In the genomic region with DNA sequence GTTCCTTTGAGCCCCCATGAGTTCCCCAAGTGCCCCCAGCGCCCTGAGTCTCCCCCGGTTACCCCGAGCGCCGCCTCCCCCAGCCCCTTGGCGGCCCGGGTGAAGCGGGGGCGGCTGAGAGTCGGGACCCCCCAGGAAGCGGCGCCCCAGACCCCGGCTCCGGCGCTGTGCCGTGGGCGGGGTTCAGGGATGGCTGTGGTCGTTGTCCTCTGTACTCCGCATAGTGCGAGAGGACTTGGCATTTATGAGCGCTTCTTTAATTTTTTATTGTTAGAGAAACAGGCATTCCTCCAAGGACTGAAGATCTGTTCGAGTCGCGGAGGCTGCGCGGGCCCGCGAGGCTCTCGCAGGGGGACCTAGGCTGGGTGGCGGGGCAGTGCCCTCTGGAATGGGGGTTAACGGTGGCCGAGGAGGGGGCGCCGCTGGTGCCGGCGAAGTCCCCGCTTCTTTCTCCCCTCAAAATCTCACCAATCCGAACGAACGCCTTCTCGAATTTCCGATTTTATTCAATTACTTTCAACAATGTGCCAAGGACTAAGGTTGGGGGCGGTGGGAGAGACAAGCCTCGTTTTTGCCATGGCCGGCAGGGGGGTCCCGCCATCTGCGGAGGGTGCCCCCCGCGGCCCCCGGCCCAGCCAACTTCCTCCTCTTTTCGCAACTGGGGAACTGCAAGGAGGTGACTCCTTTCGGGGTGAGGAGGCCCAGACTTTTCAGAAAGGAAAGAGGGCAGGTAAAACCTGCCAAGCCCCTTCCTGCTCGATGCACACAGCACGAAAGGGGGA, we compare ENCODE assay signal across 9 cellular contexts. TPM values are rescaled to one million over a fixed set of nuclear protein-coding genes. Genes with fewer than 3 reads are reported as not detected.
DNase-seq lines count a peak whose midpoint lies in the region; ATAC-seq, FAIRE-seq and TF ChIP-seq lines count a peak whose summit lies in the region.
"Had no signal": no experiment of that assay in that cellular context is flagged by ENCODE, and none has a peak within 500 bp of the region (broad histone marks: within the 10 kb centered on the region; RNA-seq: fewer than 3 reads in every experiment).

No MANE protein-coding gene starts in this region.

- CTCF ChIA-PET in HepG2 (lab: Yijun Ruan, JAX; ENCODE audit: low intra/inter-chr PET ratio, low total read pairs): no interaction called here

- H3K4me1 Mint-ChIP-seq in mesothelial cell of epicardium: peaks cover 48% of the 10 kb centered on the region

- no peak overlapping the region for H3K9ac ChIP-seq in liver (ENCODE audit: low read depth in 1 of 2, low read length in 2 of 2)
- no peak overlapping the region for H3K9ac ChIP-seq in HepG2 (ENCODE audit: insufficient read depth, low read depth, low read length)

- H2AFZ ChIP-seq in HepG2 (ENCODE audit: low read length): no peak overlapping the region

- H3K27me3 ChIP-seq in liver (ENCODE audit: control insufficient read depth in 4 of 4, insufficient read depth in 4 of 4, low read length in 3 of 4): no peaks in the 10 kb centered on the region
- H3K27me3 ChIP-seq in HepG2 (ENCODE audit: control insufficient read depth in 1 of 2, insufficient read depth in 2 of 2, low read length in 2 of 2): peaks cover 4 to 61% of the 10 kb centered on the region in 2 experiments
- peaks cover 58% of the 10 kb centered on the region for H3K27me3 ChIP-seq in brain microvascular endothelial cell (replicated peaks)

- TF ChIP-seq CTCF in liver (IDR thresholded peaks at IDR 0.05; ENCODE audit: low read depth, low read length, missing input control) (no peak), HepG2 (CRISPR knock-in tag; IDR thresholded peaks at IDR 0.05) (no peak), brain microvascular endothelial cell (IDR thresholded peaks at IDR 0.05; ENCODE audit: low read depth, low read length, missing control alignments) (no peak), mesothelial cell of epicardium (IDR thresholded peaks at IDR 0.05; ENCODE audit: unreplicated experiment) (no peak)

- TF ChIP-seq RAD21 in liver (IDR thresholded peaks at IDR 0.05): no peak
- no peak for TF ChIP-seq RAD21 in HepG2 (CRISPR knock-in tag; IDR thresholded peaks at IDR 0.05)

- H4K20me1 ChIP-seq in HepG2 (ENCODE audit: insufficient read depth, low read length): no peaks in the 10 kb centered on the region; the same call in 1 of the 2 replicates

- no peaks in the 10 kb centered on the region for H3K9me3 ChIP-seq in liver (ENCODE audit: control insufficient read depth in 4 of 4, low read length in 3 of 4)
- H3K9me3 ChIP-seq in HepG2 (ENCODE audit: low read length): no peaks in the 10 kb centered on the region

- no peak for ATAC-seq in HepG2
- no peak for ATAC-seq in HG03469 (IDR thresholded peaks at IDR 0.05; ENCODE audit: unreplicated experiment)
- ATAC-seq in HG02870 (IDR thresholded peaks at IDR 0.05; ENCODE audit: unreplicated experiment): no peak

- no peak overlapping the region for H3K27ac Mint-ChIP-seq in mesothelial cell of epicardium

- no peak for FAIRE-seq in HepG2 (lab: Jason Lieb, UNC)

- H3K27ac ChIP-seq in liver (ENCODE audit: low read depth in 1 of 2, low read length in 2 of 2) (no peak overlapping the region), HepG2 (ENCODE audit: extremely low read length, insufficient read depth, low read length) (no peak overlapping the region), brain microvascular endothelial cell (no peak overlapping the region)

- H3K4me2 ChIP-seq in HepG2 (ENCODE audit: low read depth, low read length): no peak overlapping the region; the same call in 1 of the 2 replicates

- intact Hi-C loops in HepG2 (cut with micrococcal nuclease; ENCODE audit: unreplicated experiment): no loop called here

- BruUV-seq in HepG2 (replicated peaks; lab: Mats Ljungman, UMichigan): no TSS peak

- WGBS in liver: 7% methylated on average over 54 of the region's 54 CpGs
- WGBS in HepG2 (ENCODE audit: low lambda C conversion rate): 77% methylated on average over 40 of the region's 54 CpGs

- H3K36me3 Mint-ChIP-seq in mesothelial cell of epicardium: peaks cover 7% of the 10 kb centered on the region

- peak overlapping the region in 2 of 3 donors; percentile 38 to 83 for H3K4me3 ChIP-seq in liver (ENCODE audit: low read depth in 1 of 3, low read length in 3 of 3)
- peak overlapping the region in 1 of 3 experiments; percentile 70; a peak in 1 of 6 replicates for H3K4me3 ChIP-seq in HepG2 (replicated peaks in 1 of 3; ENCODE audit: insufficient read depth in 1 of 3, low read depth in 2 of 3, low read length in 3 of 3)
- peak overlapping the region; percentile 37 for H3K4me3 ChIP-seq in brain microvascular endothelial cell (ENCODE audit: low read depth, low read length)

- H3K36me3 ChIP-seq in liver (ENCODE audit: control insufficient read depth in 4 of 4, insufficient read depth in 3 of 4, low read depth in 1 of 4, low read length in 3 of 4) (peaks cover 0 to 5% (median 3%) of the 10 kb centered on the region in 4 donors), HepG2 (replicated peaks in 1 of 2; ENCODE audit: control insufficient read depth in 1 of 2, insufficient read depth in 2 of 2, low read length in 2 of 2) (no peaks in the 10 kb centered on the region), brain microvascular endothelial cell (replicated peaks) (no peaks in the 10 kb centered on the region)

- H3K4me3 Mint-ChIP-seq in mesothelial cell of epicardium: peak overlapping the region; percentile 72

- DNase-seq in HepG2 (ENCODE audit: low spot score) (no peak), brain microvascular endothelial cell (no peak), mesothelial cell of epicardium (ENCODE audit: low spot score in 2 of 2, unreplicated experiment in 2 of 2) (peak in 1 of 2 experiments; percentile 44), amniotic stem cell (lab: John Stamatoyannopoulos, UW) (no peak), GOT3 (lab: John Stamatoyannopoulos, UW) (no peak)
- DNase-seq: GF-D8 had no signal

- POLR2A ChIA-PET in HepG2 (lab: Yijun Ruan, JAX): no interaction called here

- no peaks in the 10 kb centered on the region for H3K79me2 ChIP-seq in HepG2 (ENCODE audit: insufficient read depth, low read length)

- H3K4me1 ChIP-seq in liver (ENCODE audit: control insufficient read depth in 4 of 4, insufficient read depth in 4 of 4, low read length in 3 of 4): peaks cover 16 to 60% (median 44%) of the 10 kb centered on the region in 4 donors
- peaks cover 44% of the 10 kb centered on the region for H3K4me1 ChIP-seq in HepG2 (ENCODE audit: insufficient read depth, low read length)

- no peaks in the 10 kb centered on the region for H3K9me3 Mint-ChIP-seq in mesothelial cell of epicardium

- H3K27me3 Mint-ChIP-seq in mesothelial cell of epicardium (ENCODE audit: low read depth): peaks cover 50% of the 10 kb centered on the region

- in situ Hi-C loops in HepG2 (cut with HindIII; ENCODE audit: extremely low pct_ligation_motif_present, low pct_unique_long_range_greater_than_20kb) (loop anchor here (10.0 kb wide), 1 partner anchor 101 kb away; no protein-coding TSS in a partner anchor), brain microvascular endothelial cell (cut with HindIII; ENCODE audit: low pct_ligation_motif_present, low sequenced_read_pairs) (loop anchor here (25.0 kb wide), 1 partner anchor 219 kb away; no protein-coding TSS in a partner anchor)

- TF ChIP-seq EP300 in HepG2 (IDR thresholded peaks at IDR 0.05; ENCODE audit: low read depth in 2 of 2, low read length in 2 of 2) (no peak), HepG2 (CRISPR knock-in tag; IDR thresholded peaks at IDR 0.05; ENCODE audit: borderline replicate concordance) (no peak)

- TF ChIP-seq POLR2A in HepG2 (IDR thresholded peaks at IDR 0.05; ENCODE audit: insufficient read depth in 1 of 2, low read depth in 2 of 2, low read length in 2 of 2): no peak

RNA-seq across cellular contexts. Expression of a gene that starts 0.6 kb away (rescaled TPM):
- total RNA-seq in liver (10 to 100 TPM in 1 of 2 donors, 1 to 10 TPM in 1; 8.0 to 50.1 TPM), HepG2 (2016; rRNA removed; fragmentation: Illumina TruSeq; extraction: Trizol) (0.18 TPM in 1 of 2 replicates, not detected in the other), mesothelial cell of epicardium (24.4 to 27.2 TPM (median 25.4 TPM) in 3 replicates)
- polyA plus RNA-seq in liver (10 to 100 TPM; 17.6 to 23.6 TPM), HepG2 (2011; rRNA removed) (0.08 and 0.15 TPM in 2 replicates)
- not detected in 2 replicates for total RNA-seq in HepG2 (2016; cell fraction: cytosol; rRNA removed; fragmentation: Illumina TruSeq; extraction: Trizol; ENCODE audit: low read depth)
- total RNA-seq in HepG2 (2016; cell fraction: insoluble cytoplasmic fraction; rRNA removed; fragmentation: Illumina TruSeq; extraction: Trizol): 0.19 TPM in 1 of 2 replicates, not detected in the other
- 0.07 TPM in 1 of 2 replicates, not detected in the other for total RNA-seq in HepG2 (2016; cell fraction: membrane; rRNA removed; fragmentation: Illumina TruSeq; extraction: Trizol)
- total RNA-seq in HepG2 (2016; cell fraction: nucleus; rRNA removed; fragmentation: Illumina TruSeq; extraction: Trizol): 0.16 TPM in 1 of 2 replicates, not detected in the other
- polyA plus RNA-seq in HepG2 (2011; cell fraction: cytosol; rRNA removed): 0.09 and 0.15 TPM in 2 replicates
- polyA plus RNA-seq in HepG2 (2011; cell fraction: nucleus; rRNA removed): not detected in 2 replicates
- polyA plus RNA-seq in HepG2 (2012): 0.08 and 0.20 TPM in 2 replicates
- polyA plus RNA-seq in HepG2 (2016; cell fraction: cytosol; fragmentation: Illumina TruSeq; extraction: Trizol; ENCODE audit: low read depth): 0.09 TPM in 1 of 2 replicates, not detected in the other
- 0.13 and 0.16 TPM in 2 replicates for polyA plus RNA-seq in HepG2 (2016; cell fraction: insoluble cytoplasmic fraction; fragmentation: Illumina TruSeq; extraction: Trizol; ENCODE audit: low read depth)
- 0.12 and 0.13 TPM in 2 replicates for polyA plus RNA-seq in HepG2 (2016; cell fraction: membrane; fragmentation: Illumina TruSeq; extraction: Trizol; ENCODE audit: low read depth)
- 0.21 and 0.39 TPM in 2 replicates for polyA plus RNA-seq in HepG2 (2016; cell fraction: nucleus; fragmentation: Illumina TruSeq; extraction: Trizol; ENCODE audit: insufficient read depth, low read depth)
- polyA minus RNA-seq in HepG2 (2011; rRNA and poly(A)+ RNA removed; ENCODE audit: low replicate concordance): 0.14 and 0.44 TPM in 2 replicates
- polyA minus RNA-seq in HepG2 (2011; cell fraction: cytosol; rRNA and poly(A)+ RNA removed): not detected in 2 replicates
- not detected in 2 replicates for polyA minus RNA-seq in HepG2 (2011; cell fraction: nucleus; rRNA and poly(A)+ RNA removed)

RNA-seq across cellular contexts. Expression of a gene that starts 32.5 kb away (rescaled TPM):
- total RNA-seq in liver (under 1 TPM in 1 of 2 donors, not detected in 1; 0.05 TPM), HepG2 (2016; rRNA removed; fragmentation: Illumina TruSeq; extraction: Trizol) (0.03 and 0.04 TPM in 2 replicates), mesothelial cell of epicardium (4.4 to 5.3 TPM (median 5.2 TPM) in 3 replicates)
- polyA plus RNA-seq in liver (under 1 TPM in 1 of 2 donors, not detected in 1; 0.02 TPM), HepG2 (2011; rRNA removed) (0.01 and 0.04 TPM in 2 replicates)
- total RNA-seq in HepG2 (2016; cell fraction: cytosol; rRNA removed; fragmentation: Illumina TruSeq; extraction: Trizol; ENCODE audit: low read depth): under 0.01 TPM in 1 of 2 replicates, not detected in the other
- not detected in 2 replicates for total RNA-seq in HepG2 (2016; cell fraction: insoluble cytoplasmic fraction; rRNA removed; fragmentation: Illumina TruSeq; extraction: Trizol)
- total RNA-seq in HepG2 (2016; cell fraction: membrane; rRNA removed; fragmentation: Illumina TruSeq; extraction: Trizol): not detected in 2 replicates
- total RNA-seq in HepG2 (2016; cell fraction: nucleus; rRNA removed; fragmentation: Illumina TruSeq; extraction: Trizol): not detected in 2 replicates
- polyA plus RNA-seq in HepG2 (2011; cell fraction: cytosol; rRNA removed): 0.01 TPM in 1 of 2 replicates, not detected in the other
- polyA plus RNA-seq in HepG2 (2011; cell fraction: nucleus; rRNA removed): not detected in 2 replicates
- polyA plus RNA-seq in HepG2 (2012): 0.04 TPM in 1 of 2 replicates, not detected in the other
- polyA plus RNA-seq in HepG2 (2016; cell fraction: cytosol; fragmentation: Illumina TruSeq; extraction: Trizol; ENCODE audit: low read depth): not detected in 2 replicates
- polyA plus RNA-seq in HepG2 (2016; cell fraction: insoluble cytoplasmic fraction; fragmentation: Illumina TruSeq; extraction: Trizol; ENCODE audit: low read depth): not detected in 2 replicates
- not detected in 2 replicates for polyA plus RNA-seq in HepG2 (2016; cell fraction: membrane; fragmentation: Illumina TruSeq; extraction: Trizol; ENCODE audit: low read depth)
- not detected in 2 replicates for polyA plus RNA-seq in HepG2 (2016; cell fraction: nucleus; fragmentation: Illumina TruSeq; extraction: Trizol; ENCODE audit: insufficient read depth, low read depth)
- 0.02 TPM in 1 of 2 replicates, not detected in the other for polyA minus RNA-seq in HepG2 (2011; rRNA and poly(A)+ RNA removed; ENCODE audit: low replicate concordance)
- 0.10 TPM in 1 of 2 replicates, not detected in the other for polyA minus RNA-seq in HepG2 (2011; cell fraction: cytosol; rRNA and poly(A)+ RNA removed)
- not detected in 2 replicates for polyA minus RNA-seq in HepG2 (2011; cell fraction: nucleus; rRNA and poly(A)+ RNA removed)

RNA-seq across cellular contexts. Expression of a gene that starts 38.8 kb away (rescaled TPM):
- under 1 TPM in 1 of 2 donors, not detected in 1; 0.08 TPM for total RNA-seq in liver
- polyA plus RNA-seq in liver: under 1 TPM in 1 of 2 donors, not detected in 1; 0.06 TPM
- not detected in 2 replicates for total RNA-seq in HepG2 (2016; rRNA removed; fragmentation: Illumina TruSeq; extraction: Trizol)
- not detected in 2 replicates for total RNA-seq in HepG2 (2016; cell fraction: cytosol; rRNA removed; fragmentation: Illumina TruSeq; extraction: Trizol; ENCODE audit: low read depth)
- not detected in 2 replicates for total RNA-seq in HepG2 (2016; cell fraction: insoluble cytoplasmic fraction; rRNA removed; fragmentation: Illumina TruSeq; extraction: Trizol)
- total RNA-seq in HepG2 (2016; cell fraction: membrane; rRNA removed; fragmentation: Illumina TruSeq; extraction: Trizol): not detected in 2 replicates
- not detected in 2 replicates for total RNA-seq in HepG2 (2016; cell fraction: nucleus; rRNA removed; fragmentation: Illumina TruSeq; extraction: Trizol)
- not detected in 2 replicates for polyA plus RNA-seq in HepG2 (2011; rRNA removed)
- polyA plus RNA-seq in HepG2 (2011; cell fraction: cytosol; rRNA removed): not detected in 2 replicates
- polyA plus RNA-seq in HepG2 (2011; cell fraction: nucleus; rRNA removed): not detected in 2 replicates
- not detected in 2 replicates for polyA plus RNA-seq in HepG2 (2012)
- not detected in 2 replicates for polyA plus RNA-seq in HepG2 (2016; cell fraction: cytosol; fragmentation: Illumina TruSeq; extraction: Trizol; ENCODE audit: low read depth)
- polyA plus RNA-seq in HepG2 (2016; cell fraction: insoluble cytoplasmic fraction; fragmentation: Illumina TruSeq; extraction: Trizol; ENCODE audit: low read depth): not detected in 2 replicates
- not detected in 2 replicates for polyA plus RNA-seq in HepG2 (2016; cell fraction: membrane; fragmentation: Illumina TruSeq; extraction: Trizol; ENCODE audit: low read depth)
- not detected in 2 replicates for polyA plus RNA-seq in HepG2 (2016; cell fraction: nucleus; fragmentation: Illumina TruSeq; extraction: Trizol; ENCODE audit: insufficient read depth, low read depth)
- polyA minus RNA-seq in HepG2 (2011; rRNA and poly(A)+ RNA removed; ENCODE audit: low replicate concordance): not detected in 2 replicates
- not detected in 2 replicates for polyA minus RNA-seq in HepG2 (2011; cell fraction: cytosol; rRNA and poly(A)+ RNA removed)
- polyA minus RNA-seq in HepG2 (2011; cell fraction: nucleus; rRNA and poly(A)+ RNA removed): not detected in 2 replicates
- total RNA-seq in mesothelial cell of epicardium: 28.6 to 35.4 TPM (median 32.7 TPM) in 3 replicates

Comparison
In these comparisons a context has a peak if more than half of its experiments do, and no peak if none do; other contexts are left out.
1. RNA of a gene that starts 0.6 kb away (total RNA-seq): 8.0 to 50.1 TPM in liver and 24.4 to 27.2 TPM in mesothelial cell of epicardium; 0.07 to 0.19 TPM in HepG2; every median in the first group is over 4 times any median in the second.
2. RNA of a gene that starts 38.8 kb away (total RNA-seq): 28.6 to 35.4 TPM in mesothelial cell of epicardium; 0.08 TPM in liver and not detected in HepG2; every median in the first group is over 10 times any median in the second.